18 cellular contexts compared by ENCODE assay signal in genomic region chrX:30248854-30249253, GRCh38.
A peak's percentile ranks its signal among the peaks of the same experiment; 100 is the strongest.
DNase-seq lines count a peak whose midpoint lies in the region; ATAC-seq and TF ChIP-seq lines count a peak whose summit lies in the region.
"Had no signal": no experiment of that assay in that cellular context is flagged by ENCODE, and none has a peak within 500 bp of the region (broad histone marks: within the 10 kb centered on the region; RNA-seq: fewer than 3 reads in every experiment).

No MANE protein-coding gene starts in this region.

- TF ChIP-seq POLR2A in GM18505 (IDR thresholded peaks at IDR 0.05; ENCODE audit: borderline replicate concordance, extremely low read depth, insufficient read depth, insufficient read length): no peak

- ATAC-seq in GM18505 (IDR thresholded peaks at IDR 0.05; ENCODE audit: unreplicated experiment) (peak; percentile 78), GM19452 (IDR thresholded peaks at IDR 0.05; ENCODE audit: unreplicated experiment) (peak; percentile 54), HG02798 (IDR thresholded peaks at IDR 0.05; ENCODE audit: poor library complexity, unreplicated experiment) (peak; percentile 64), HG03460 (IDR thresholded peaks at IDR 0.05; ENCODE audit: unreplicated experiment) (peak; percentile 63)
- ATAC-seq: gastrocnemius medialis, pancreas had no signal

- no peak overlapping the region for H3K27ac ChIP-seq in substantia nigra (ENCODE audit: low read depth, low read length, poor library complexity, severe bottlenecking)
- H3K27ac ChIP-seq: gastrocnemius medialis, pancreas, SJCRH30 had no signal

- DNase-seq in SHP77 treated with DMSO at 0.1 percent for 48 hours (lab: John Stamatoyannopoulos, UW): no peak
- DNase-seq in substantia nigra (lab: John Stamatoyannopoulos, UW): no peak
- DNase-seq in NK-92 treated with Interleukin-12 subunit alpha and Interleukin-12 subunit beta, amount 100 ng/mL, for 24 hours (lab: John Stamatoyannopoulos, UW): no peak
- no peak for DNase-seq in NCI-H1417 (lab: John Stamatoyannopoulos, UW)
- DNase-seq: activated CD4-positive, alpha-beta T cell treated with anti-CD3 and anti-CD28 coated beads for 1 hour; activated CD8-positive, alpha-beta memory T cell treated with anti-CD3 and anti-CD28 coated beads, Interleukin-2, amount 50 U/mL, for 48 hours; activated naive CD4-positive, alpha-beta T cell treated with anti-CD3 and anti-CD28 coated beads, Interleukin-2, amount 10 ng/mL, durations not matched to agents 7 days and 5 days; cortex of kidney; gastrocnemius medialis; NCI-H146; NCI-H446 treated with DMSO at 0.1 percent for 48 hours; pancreas; SJCRH30; small intestine had no signal
